9 cellular contexts compared by ENCODE assay signal in the genomic region with DNA sequence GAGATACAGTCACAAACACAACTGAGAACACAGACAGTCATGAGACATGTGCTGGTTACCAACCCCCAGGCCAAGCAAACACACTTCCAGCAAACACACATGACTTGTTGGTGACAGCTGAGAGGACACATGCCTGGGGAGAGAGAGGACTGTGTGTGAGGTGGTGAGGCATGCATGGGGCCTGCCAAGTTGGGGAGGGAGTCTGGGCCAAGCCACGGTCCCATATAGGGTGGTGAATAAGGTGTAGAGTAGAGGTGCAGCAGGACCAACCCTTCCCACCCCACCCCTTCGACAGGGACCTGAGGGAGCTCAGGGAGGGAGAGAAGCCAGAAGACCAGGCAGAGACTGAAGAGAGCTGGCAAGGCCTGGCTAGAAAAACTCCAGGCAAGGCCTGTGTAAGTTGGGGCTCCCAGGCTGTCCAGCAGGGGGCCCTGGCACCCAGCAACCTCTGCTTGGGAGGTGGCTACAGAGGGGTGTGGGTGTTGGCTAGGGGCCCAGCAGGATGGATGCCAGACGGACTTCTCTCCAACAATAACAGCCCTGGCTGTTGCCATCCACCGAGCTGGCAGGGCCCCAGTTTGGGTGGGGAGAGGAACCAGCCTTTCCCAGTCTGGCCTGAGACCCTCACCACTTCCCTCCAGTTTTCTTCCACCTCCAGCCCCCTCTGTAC. TPM values are rescaled to one million over a fixed set of nuclear protein-coding genes. Genes with fewer than 3 reads are reported as not detected.
A peak's percentile ranks its signal among the peaks of the same experiment; 100 is the strongest.
DNase-seq lines count a peak whose midpoint lies in the region; ATAC-seq, FAIRE-seq and TF ChIP-seq lines count a peak whose summit lies in the region.
"Had no signal": no experiment of that assay in that cellular context is flagged by ENCODE, and none has a peak within 500 bp of the region (broad histone marks: within the 10 kb centered on the region; RNA-seq: fewer than 3 reads in every experiment).

No MANE protein-coding gene starts in this region.

- peak overlapping the region; percentile 42 for H3K9ac ChIP-seq in Karpas-422 (ENCODE audit: low read length)

- CTCF ChIA-PET in CD4-positive, alpha-beta T cell (lab: Charles Lee): interaction anchor here (0.6 to 1.2 kb wide), 6 partner anchors 9 to 84 kb away, joined by 3 to 12 read pairs (median 4); a partner anchor contains a TSS

- no peaks in the 10 kb centered on the region for H3K27me3 Mint-ChIP-seq in CD4-positive, alpha-beta T cell

- H3K4me3 Mint-ChIP-seq in CD4-positive, alpha-beta T cell: peak overlapping the region; percentile 77

- peak; percentile 60 to 76 (median 67) for DNase-seq in CD4-positive, alpha-beta T cell
- DNase-seq in GM20000 (ENCODE audit: low spot score) (peak; percentile 88), Karpas-422 (peak; percentile 92), SIG-M5 (lab: John Stamatoyannopoulos, UW) (peak; percentile 8), frontal cortex (ENCODE audit: low spot score in 2 of 2) (peak; percentile 67 to 71), ovary (peak; percentile 84 to 92 (median 89)), tibial artery (peak; percentile 95 to 98)
- DNase-seq in activated naive CD4-positive, alpha-beta T cell treated with Interleukin-2 at 50 U/mL for 16 hours: peak; percentile 76

- H3K4me2 ChIP-seq in Karpas-422 (ENCODE audit: low read depth, low read length, poor library complexity, severe bottlenecking): no peak overlapping the region

- H3K4me1 Mint-ChIP-seq in CD4-positive, alpha-beta T cell (ENCODE audit: low read depth): peaks cover 36% of the 10 kb centered on the region

- peak; percentile 66 for TF ChIP-seq CTCF in CD4-positive, alpha-beta T cell (IDR thresholded peaks at IDR 0.05)
- peak; percentile 77 for TF ChIP-seq CTCF in GM20000 (IDR thresholded peaks at IDR 0.05; ENCODE audit: extremely low read depth, missing control alignments)
- TF ChIP-seq CTCF in ovary (IDR thresholded peaks at IDR 0.05): peak; percentile 50 to 69 (median 66)
- TF ChIP-seq CTCF in tibial artery (IDR thresholded peaks at IDR 0.05): peak; percentile 81 to 95

- intact Hi-C loops in CD4-positive, alpha-beta T cell (cut with DNase I, micrococcal nuclease): loop anchor here (1.0 to 10.0 kb wide), 3 partner anchors 17 to 587 kb away; a partner anchor contains a TSS
- intact Hi-C loops in ovary (cut with DNase I): no loop called here
- intact Hi-C loops in tibial artery (cut with DNase I; ENCODE audit: low total_unique reads): no loop called here

- no peak for TF ChIP-seq EP300 in ovary (IDR thresholded peaks at IDR 0.05)

- H3K36me3 Mint-ChIP-seq in CD4-positive, alpha-beta T cell (ENCODE audit: low read depth): no peaks in the 10 kb centered on the region

- no peak overlapping the region for H2AFZ ChIP-seq in Karpas-422 (ENCODE audit: low read length)

- H3K9me3 Mint-ChIP-seq in CD4-positive, alpha-beta T cell: no peaks in the 10 kb centered on the region

- H3K4me3 ChIP-seq in Karpas-422 (ENCODE audit: low read length): no peak overlapping the region
- no peak overlapping the region for H3K4me3 ChIP-seq in ovary
- H3K4me3 ChIP-seq in tibial artery: peak overlapping the region; percentile 62 to 63

- 7 to 38% (median 20%) methylated on average over 4 of the region's 4 CpGs for WGBS in ovary, 3 donors

- H3K27ac ChIP-seq in CD4-positive, alpha-beta T cell (ENCODE audit: low read depth, low read length): no peak overlapping the region
- H3K27ac ChIP-seq in Karpas-422 (ENCODE audit: low read length): no peak overlapping the region
- peak overlapping the region; percentile 60 to 72 for H3K27ac ChIP-seq in ovary
- peak overlapping the region; percentile 97 to 99 for H3K27ac ChIP-seq in tibial artery

- H4K20me1 ChIP-seq in Karpas-422 (ENCODE audit: insufficient read depth, low read depth, low read length): peaks cover 4% of the 10 kb centered on the region; the same call in 1 of the 2 replicates

- H3K9me2 ChIP-seq in Karpas-422 (replicated peaks; ENCODE audit: insufficient read depth, low read length): no peaks in the 10 kb centered on the region

- H3K9me3 ChIP-seq in CD4-positive, alpha-beta T cell (ENCODE audit: control insufficient read depth, low read length): no peaks in the 10 kb centered on the region
- no peaks in the 10 kb centered on the region for H3K9me3 ChIP-seq in Karpas-422 (ENCODE audit: low read length)
- H3K9me3 ChIP-seq in ovary: no peaks in the 10 kb centered on the region
- no peaks in the 10 kb centered on the region for H3K9me3 ChIP-seq in tibial artery

- peak; percentile 67 for ATAC-seq in CD4-positive, alpha-beta T cell (ENCODE audit: poor library complexity)

- H3K4me1 ChIP-seq in Karpas-422 (ENCODE audit: low read length) (peaks cover 60% of the 10 kb centered on the region), ovary (ENCODE audit: insufficient read depth) (peaks cover 29% of the 10 kb centered on the region), tibial artery (peaks cover 0 to 91% (median 77%) of the 10 kb centered on the region in 4 donors)

- H3K36me3 ChIP-seq in Karpas-422 (ENCODE audit: insufficient read depth, low read length) (no peaks in the 10 kb centered on the region), ovary (no peaks in the 10 kb centered on the region), tibial artery (no peaks in the 10 kb centered on the region)

- H3K27ac Mint-ChIP-seq in CD4-positive, alpha-beta T cell: peak overlapping the region; percentile 39

- no peak for FAIRE-seq in frontal cortex (lab: Jason Lieb, UNC)
- FAIRE-seq: TTC549 had no signal

- peaks cover 4% of the 10 kb centered on the region for H3K27me3 ChIP-seq in CD4-positive, alpha-beta T cell (ENCODE audit: control insufficient read depth, insufficient read depth, low read length)
- H3K27me3 ChIP-seq in Karpas-422 (ENCODE audit: low read length): no peaks in the 10 kb centered on the region
- no peaks in the 10 kb centered on the region for H3K27me3 ChIP-seq in ovary
- no peaks in the 10 kb centered on the region for H3K27me3 ChIP-seq in tibial artery

- peaks cover 28% of the 10 kb centered on the region for H3K79me2 ChIP-seq in Karpas-422 (ENCODE audit: low read length)

- POLR2A ChIA-PET in CD4-positive, alpha-beta T cell (lab: Charles Lee): interaction anchor here (2.5 to 5.8 kb wide), 2 partner anchors 16 to 25 kb away, joined by 8 to 62 read pairs; a partner anchor contains a TSS

- no peak for TF ChIP-seq POLR2A in ovary (IDR thresholded peaks at IDR 0.05)

RNA-seq across cellular contexts. Expression of a gene that starts 2.0 kb away (rescaled TPM):
- total RNA-seq in CD4-positive, alpha-beta T cell: 1 to 10 TPM in 1 of 2 experiments, under 1 TPM in 1; 0.67 to 1.3 TPM
- total RNA-seq in Karpas-422 (2014; rRNA removed; shearing (Covaris generic); ENCODE audit: low replicate concordance): 26.9 and 29.3 TPM in 2 replicates
- total RNA-seq in frontal cortex (3.7 TPM), ovary (10 to 100 TPM; 11.2 to 35.4 (median 30.2) TPM)
- 10 to 100 TPM; 24.8 to 54.0 TPM for polyA plus RNA-seq in ovary

RNA-seq across cellular contexts. Expression of a gene that starts 4.7 kb away (rescaled TPM):
- total RNA-seq in CD4-positive, alpha-beta T cell: not detected
- not detected in 2 replicates for total RNA-seq in Karpas-422 (2014; rRNA removed; shearing (Covaris generic); ENCODE audit: low replicate concordance)
- total RNA-seq in frontal cortex (not detected), ovary (under 1 TPM in 2 of 7 donors, not detected in 5; 0.43 to 0.50 TPM)
- under 1 TPM; 0.40 to 0.42 TPM for polyA plus RNA-seq in ovary

RNA-seq across cellular contexts. Expression of a gene that starts 25.5 kb away (rescaled TPM):
- 100 to 1,000 TPM; 401 to 405 TPM for total RNA-seq in CD4-positive, alpha-beta T cell
- total RNA-seq in Karpas-422 (2014; rRNA removed; shearing (Covaris generic); ENCODE audit: low replicate concordance): 474 and 539 TPM in 2 replicates
- total RNA-seq in frontal cortex (463 TPM), ovary (1,000 to 10,000 TPM in 6 of 7 donors, 100 to 1,000 TPM in 1; 820 to 1,796 (median 1,051) TPM)
- polyA plus RNA-seq in ovary: 1,000 to 10,000 TPM in 1 of 2 donors, 100 to 1,000 TPM in 1; 972 to 1,905 TPM

RNA-seq across cellular contexts. Expression of a gene that starts 35.9 kb away (rescaled TPM):
- total RNA-seq in CD4-positive, alpha-beta T cell: 1 to 10 TPM; 6.4 to 7.0 TPM
- 30.0 and 49.9 TPM in 2 replicates for total RNA-seq in Karpas-422 (2014; rRNA removed; shearing (Covaris generic); ENCODE audit: low replicate concordance)
- total RNA-seq in frontal cortex: 32.2 TPM
- total RNA-seq in ovary: 10 to 100 TPM; 19.7 to 41.0 (median 29.7) TPM
- polyA plus RNA-seq in ovary: 10 to 100 TPM; 21.0 to 23.9 TPM

RNA-seq across cellular contexts. Expression of a gene that starts 43.9 kb away (rescaled TPM):
- 10 to 100 TPM; 43.0 to 43.1 TPM for total RNA-seq in CD4-positive, alpha-beta T cell
- 22.2 and 26.1 TPM in 2 replicates for total RNA-seq in Karpas-422 (2014; rRNA removed; shearing (Covaris generic); ENCODE audit: low replicate concordance)
- total RNA-seq in frontal cortex (8.2 TPM), ovary (10 to 100 TPM in 2 of 7 donors, 1 to 10 TPM in 5; 2.8 to 93.6 (median 4.9) TPM)
- polyA plus RNA-seq in ovary: 1 to 10 TPM; 2.7 to 6.8 TPM

Comparison
In these comparisons a context has a peak if more than half of its experiments do, and no peak if none do; other contexts are left out.
1. DNase-seq: peak in every context shown above with its lines; median percentile 96 in tibial artery; 92 in Karpas-422; 89 in ovary; 88 in GM20000; 76 in activated naive CD4-positive, alpha-beta T cell treated with Interleukin-2 at 50 U/mL for 16 hours; 69 in frontal cortex; 67 in CD4-positive, alpha-beta T cell; 8 in SIG-M5.
2. H3K27ac ChIP-seq: peak in ovary (2 of 2) and tibial artery (2 of 2); none in CD4-positive, alpha-beta T cell (single experiment) and Karpas-422 (single experiment).
3. H3K4me3 ChIP-seq: peak in tibial artery (2 of 2); none in Karpas-422 (single experiment) and ovary (single experiment).
4. intact Hi-C loops: an anchor here in CD4-positive, alpha-beta T cell (1.0 to 10.0 kb wide); none called in ovary and tibial artery.
5. Peak in every context shown above with its lines, with median percentiles within 50 percentile points of each other: CTCF ChIP-seq.